Comparison of ENCODE assay signal across 10 cellular contexts in genomic region chr2:3492951-3493609, GRCh38. TPM values are rescaled to one million over a fixed set of nuclear protein-coding genes. Genes with fewer than 3 reads are reported as not detected.
A peak's percentile ranks its signal among the peaks of the same experiment; 100 is the strongest.
DNase-seq lines count a peak whose midpoint lies in the region; ATAC-seq and TF ChIP-seq lines count a peak whose summit lies in the region.
"Had no signal": no experiment of that assay in that cellular context is flagged by ENCODE, and none has a peak within 500 bp of the region (broad histone marks: within the 10 kb centered on the region; RNA-seq: fewer than 3 reads in every experiment).

No MANE protein-coding gene starts in this region.

- peaks cover 21% of the 10 kb centered on the region for H3K4me1 Mint-ChIP-seq in chondrocyte (ENCODE audit: low read depth)

- no peak overlapping the region for H3K4ac ChIP-seq in mesenchymal stem cell (ENCODE audit: low read depth in 1 of 2, low read length in 2 of 2)

- H3K4me1 ChIP-seq in mesenchymal stem cell (ENCODE audit: control insufficient read depth, insufficient read depth, low read depth, low read length) (peaks cover 18% of the 10 kb centered on the region), upper lobe of right lung (no peaks in the 10 kb centered on the region)

- H3K4me3 ChIP-seq in NB4 (ENCODE audit: low read depth, low read length) (peak overlapping the region; percentile 54), mesenchymal stem cell (ENCODE audit: insufficient read depth in 1 of 2, low read depth in 1 of 2, low read length in 2 of 2) (peak overlapping the region in 1 of 2 experiments; percentile 49), upper lobe of right lung (no peak overlapping the region)

- no peak overlapping the region for H2BK15ac ChIP-seq in mesenchymal stem cell (ENCODE audit: low read depth, poor library complexity, severe bottlenecking)

- no peak overlapping the region for H2BK120ac ChIP-seq in mesenchymal stem cell (ENCODE audit: low read depth, low read length)

- H3K9me3 Mint-ChIP-seq in chondrocyte (ENCODE audit: low read depth) = no peaks in the 10 kb centered on the region

- no peak overlapping the region for H3K14ac ChIP-seq in mesenchymal stem cell (ENCODE audit: low read length in 2 of 2)

- no peaks in the 10 kb centered on the region for H3K27me3 Mint-ChIP-seq in chondrocyte (ENCODE audit: low read depth)

- no peaks in the 10 kb centered on the region for H3K79me1 ChIP-seq in mesenchymal stem cell (replicated peaks; ENCODE audit: low read length, poor library complexity, severe bottlenecking)

- WGBS in mesenchymal stem cell = 91% methylated on average over 29 of the region's 29 CpGs

- H4K8ac ChIP-seq in mesenchymal stem cell (ENCODE audit: low read length) = no peak overlapping the region

- H2AK5ac ChIP-seq in mesenchymal stem cell (ENCODE audit: low read length, severe bottlenecking) = no peak overlapping the region

- ATAC-seq in upper lobe of right lung (no peak), GM21526 (IDR thresholded peaks at IDR 0.05; ENCODE audit: low FRiP score, unreplicated experiment) (no peak)

- peak overlapping the region; percentile 31 for H3K27ac ChIP-seq in mesenchymal stem cell (ENCODE audit: low read length, poor library complexity, severe bottlenecking)
- H3K27ac ChIP-seq in upper lobe of right lung = no peak overlapping the region

- peaks cover 11 to 30% of the 10 kb centered on the region in 2 experiments for H3K36me3 ChIP-seq in mesenchymal stem cell (ENCODE audit: control insufficient read depth in 1 of 2, insufficient read depth in 2 of 2, low read depth in 1 of 2, low read length in 2 of 2)
- peaks cover 22% of the 10 kb centered on the region for H3K36me3 ChIP-seq in upper lobe of right lung

- H4K91ac ChIP-seq in mesenchymal stem cell (ENCODE audit: low read length) = no peak overlapping the region

- intact Hi-C loops in upper lobe of right lung (cut with DNase I) = no loop called here

- peak; percentile 90 for DNase-seq in NB4 (ENCODE audit: low read depth)
- peak; percentile 86 for DNase-seq in chondrocyte (ENCODE audit: low spot score)
- DNase-seq in mesenchymal stem cell = peak; percentile 37
- peak; percentile 57 for DNase-seq in upper lobe of right lung
- no peak for DNase-seq in activated CD4-positive, CD25-positive, alpha-beta regulatory T cell treated with anti-CD3 and anti-CD28 coated beads, Interleukin-2, amount 50 U/mL, for 72 hours
- DNase-seq in activated CD4-positive, alpha-beta T cell treated with anti-CD3 and anti-CD28 coated beads for 4 hours = no peak
- DNase-seq: activated effector memory CD4-positive, alpha-beta T cell treated with Interleukin-2 at 50 U/mL for 16 hours; stimulated activated CD4-positive, alpha-beta T cell treated with anti-CD3 and anti-CD28 coated beads, Interleukin-15, amount 100 ng/mL, for 24 hours; T-helper 9 cell had no signal

- peaks cover 17% of the 10 kb centered on the region for H3K36me3 Mint-ChIP-seq in chondrocyte (ENCODE audit: low read depth)

- H3K27me3 ChIP-seq in mesenchymal stem cell (ENCODE audit: control insufficient read depth in 1 of 2, insufficient read depth in 1 of 2, low read length in 2 of 2) (peaks cover 0 to 8% of the 10 kb centered on the region in 2 experiments), upper lobe of right lung (no peaks in the 10 kb centered on the region)

- no peaks in the 10 kb centered on the region for H3K9me3 ChIP-seq in mesenchymal stem cell (ENCODE audit: control insufficient read depth, low read length)
- H3K9me3 ChIP-seq in upper lobe of right lung = no peaks in the 10 kb centered on the region

- no peak overlapping the region for H3K18ac ChIP-seq in mesenchymal stem cell (ENCODE audit: low read depth in 1 of 2, low read length in 2 of 2)

- TF ChIP-seq POLR2A in NB4 (IDR thresholded peaks at IDR 0.05; ENCODE audit: extremely low read depth, insufficient read length) = no peak

- no peak overlapping the region for H2BK12ac ChIP-seq in mesenchymal stem cell (ENCODE audit: low read length in 2 of 2)

- H2BK5ac ChIP-seq in mesenchymal stem cell (ENCODE audit: low read depth, low read length, poor library complexity, severe bottlenecking) = no peak overlapping the region

- no peak overlapping the region for H2AFZ ChIP-seq in mesenchymal stem cell (ENCODE audit: low read depth, low read length)

- peak overlapping the region; percentile 85 for H3K27ac Mint-ChIP-seq in chondrocyte (ENCODE audit: unreplicated experiment)

- TF ChIP-seq CTCF in NB4 (IDR thresholded peaks at IDR 0.05; ENCODE audit: low read depth, low read length) (no peak), chondrocyte (IDR thresholded peaks at IDR 0.05) (no peak), upper lobe of right lung (IDR thresholded peaks at IDR 0.05) (no peak)

- H3K9ac ChIP-seq in mesenchymal stem cell (ENCODE audit: low read length) = peak overlapping the region; percentile 3

- peak overlapping the region; percentile 42 for H3K4me3 Mint-ChIP-seq in chondrocyte (ENCODE audit: unreplicated experiment)

- no peak overlapping the region for H3K23ac ChIP-seq in mesenchymal stem cell (ENCODE audit: low read length in 2 of 2)

- H3K4me2 ChIP-seq in mesenchymal stem cell (ENCODE audit: low read length, poor library complexity, severe bottlenecking) = peak overlapping the region; percentile 26

RNA-seq across cellular contexts. Expression of gene ADI1, which starts 26.3 kb away (rescaled TPM):
- total RNA-seq in chondrocyte (38.0 to 51.2 TPM (median 41.8 TPM) in 3 replicates), upper lobe of right lung (66.8 TPM)
- 59.5 TPM for polyA plus RNA-seq in mesenchymal stem cell (2013, experiment 1 of 2)
- 60.1 TPM for polyA plus RNA-seq in mesenchymal stem cell (2013, experiment 2 of 2)

Comparison
In these comparisons a context has a peak if more than half of its experiments do, and no peak if none do; other contexts are left out.
1. DNase-seq: peak in NB4 (single experiment), chondrocyte (single experiment), mesenchymal stem cell (single experiment) and upper lobe of right lung (single experiment); none in activated CD4-positive, CD25-positive, alpha-beta regulatory T cell treated with anti-CD3 and anti-CD28 coated beads, Interleukin-2, amount 50 U/mL, for 72 hours (single experiment) and activated CD4-positive, alpha-beta T cell treated with anti-CD3 and anti-CD28 coated beads for 4 hours (0 of 2).